1 cellular context compared by ENCODE assay signal in genomic region chr17:40098846-40099626, GRCh38.
TF ChIP-seq lines count a peak whose summit lies in the region.

No MANE protein-coding gene starts in this region.

TF ChIP-seq in GM12878, 131 proteins besides CTCF, POLR2A, EP300 and RAD21 (continued from another document):
- TF ChIP-seq NKRF (conservative IDR thresholded peaks at IDR 0.05) (peak; percentile 97), POU2F2 (IDR thresholded peaks at IDR 0.05; ENCODE audit: borderline replicate concordance, low read depth, low read length) (peak; percentile 80; the same call in 1 of the 3 replicates)
